21 cellular contexts compared by ENCODE assay signal in genomic region chr11:133146697-133147306, GRCh38.
"Had no signal": no experiment of that assay in that cellular context is flagged by ENCODE, and none has a peak within 500 bp of the region (broad histone marks: within the 10 kb centered on the region; RNA-seq: fewer than 3 reads in every experiment).

No MANE protein-coding gene starts in this region.

- H3K27ac ChIP-seq: HL-60, SJSA1, SK-N-MC had no signal

- H3K27me3 ChIP-seq: SJSA1 had no signal

- DNase-seq: KBM-7, MV-4-11, NCI-H1048, NCI-H1105, NCI-H1417, NCI-H1436 treated with DMSO at 0.1 percent for 48 hours, NCI-H1694, NCI-H187 treated with DMSO at 0.1 percent for 48 hours, NCI-H2029 treated with DMSO at 0.1 percent for 48 hours, NCI-H2171 treated with DMSO at 0.1 percent for 48 hours, NCI-H345, NCI-H446 treated with DMSO at 0.1 percent for 48 hours, NCI-H510A treated with DMSO at 0.1 percent for 48 hours, NCI-H526, NCI-H82, Right ventricle myocardium superior, RPMI8226, SIG-M5 had no signal

- H3K4me3 ChIP-seq: SJSA1, SK-N-MC had no signal

- H3K36me3 ChIP-seq: SJSA1 had no signal

- H3K4me1 ChIP-seq: SJSA1 had no signal

- H3K9me3 ChIP-seq: SJSA1 had no signal
